Comparison of ENCODE assay signal across 8 cellular contexts in the genomic region with DNA sequence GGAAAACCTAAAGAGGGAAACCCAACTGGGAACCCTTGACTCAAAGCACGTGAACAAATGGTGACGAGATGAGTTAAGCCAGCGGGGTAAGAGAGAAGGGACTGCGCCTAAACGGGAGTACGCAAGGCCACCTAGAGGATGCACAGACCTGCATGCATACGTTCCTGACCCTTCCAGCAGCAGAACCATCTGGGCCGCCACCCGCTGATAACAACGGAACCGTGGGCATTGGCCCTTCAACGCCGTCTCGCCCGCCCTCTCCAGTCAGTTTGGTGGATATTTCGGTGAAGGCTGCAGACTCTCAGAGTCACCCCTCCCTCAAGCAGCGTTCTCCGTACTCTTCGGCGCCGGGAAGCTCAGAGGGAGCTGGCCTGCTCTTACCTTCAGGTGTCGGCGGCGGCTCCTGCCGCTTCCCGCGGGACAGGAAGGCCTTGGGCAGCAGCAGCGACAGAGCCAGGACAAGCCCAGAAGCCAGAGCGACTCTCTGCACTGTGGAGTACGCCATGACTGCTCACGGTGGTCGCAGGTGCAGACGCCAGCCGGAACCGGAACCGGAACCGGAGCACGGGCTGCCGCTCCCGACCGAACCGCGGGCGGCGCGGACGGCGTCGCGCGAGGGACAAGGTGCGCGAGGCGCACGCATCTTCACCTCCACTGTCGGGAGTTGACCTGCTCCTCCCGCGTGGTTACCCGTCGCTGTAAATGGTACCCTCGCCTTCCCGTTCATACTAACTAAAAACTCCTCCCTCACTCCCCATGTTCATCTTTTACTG. TPM values are rescaled to one million over a fixed set of nuclear protein-coding genes. Genes with fewer than 3 reads are reported as not detected.
DNase-seq lines count a peak whose midpoint lies in the region; ATAC-seq lines count a peak whose summit lies in the region.

A gene with protein sequence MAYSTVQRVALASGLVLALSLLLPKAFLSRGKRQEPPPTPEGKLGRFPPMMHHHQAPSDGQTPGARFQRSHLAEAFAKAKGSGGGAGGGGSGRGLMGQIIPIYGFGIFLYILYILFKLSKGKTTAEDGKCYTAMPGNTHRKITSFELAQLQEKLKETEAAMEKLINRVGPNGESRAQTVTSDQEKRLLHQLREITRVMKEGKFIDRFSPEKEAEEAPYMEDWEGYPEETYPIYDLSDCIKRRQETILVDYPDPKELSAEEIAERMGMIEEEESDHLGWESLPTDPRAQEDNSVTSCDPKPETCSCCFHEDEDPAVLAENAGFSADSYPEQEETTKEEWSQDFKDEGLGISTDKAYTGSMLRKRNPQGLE (minus strand): TSS at position 541 of the 773 bp plus-strand sequence. CDS start 36 bp downstream, at position 505.

- 2% methylated on average over 62 of the region's 62 CpGs for WGBS in aorta, 2 donors

- H3K36me3 ChIP-seq in aorta (ENCODE audit: control insufficient read depth in 1 of 2, insufficient read depth in 2 of 2, low read length in 1 of 2): no peaks in the 10 kb centered on the region

- peak; percentile 61 for ATAC-seq in GM21786 (IDR thresholded peaks at IDR 0.05; ENCODE audit: unreplicated experiment)
- ATAC-seq in left ventricle myocardium superior: peak; percentile 93
- peak; percentile 60 for ATAC-seq in aorta (ENCODE audit: low FRiP score)

- no peaks in the 10 kb centered on the region for H3K4me1 ChIP-seq in aorta (ENCODE audit: control insufficient read depth in 1 of 2, insufficient read depth in 2 of 2, low read length in 2 of 2)

- peak within 1 kb of the TSS; percentile 33 to 44 for H3K4me3 ChIP-seq in aorta (ENCODE audit: low read length in 2 of 2)

- no peaks in the 10 kb centered on the region for H3K27me3 ChIP-seq in aorta (ENCODE audit: control insufficient read depth in 1 of 2, insufficient read depth in 2 of 2, low read length in 1 of 2)

- H3K27ac ChIP-seq in aorta (ENCODE audit: low read depth in 1 of 2, low read length in 2 of 2): no peak within 1 kb of the TSS

- DNase-seq in COR-L47 (lab: John Stamatoyannopoulos, UW) (peak; percentile 26), NCI-H446 (lab: John Stamatoyannopoulos, UW) (peak; percentile 51 to 72), left ventricle myocardium superior (peak; percentile 72), retina (peak; percentile 81), aorta (peak; percentile 44 to 81), SHP77 (lab: John Stamatoyannopoulos, UW) (no peak)
- DNase-seq in activated effector memory CD4-positive, alpha-beta T cell treated with Interleukin-2 at 50 U/mL for 16 hours: peak; percentile 33

- intact Hi-C loops in left ventricle myocardium superior (cut with micrococcal nuclease): no loop called here
- intact Hi-C loops in aorta (cut with DNase I): no loop called here

- H3K9me3 ChIP-seq in aorta (ENCODE audit: control insufficient read depth, low read length): no peaks in the 10 kb centered on the region

RNA-seq across cellular contexts. Expression of the gene that starts here (rescaled TPM):
- total RNA-seq in left ventricle myocardium superior (14.1 TPM), aorta (10 to 100 TPM in 1 of 2 donors, 1 to 10 TPM in 1; 7.8 to 13.1 TPM)
- polyA plus RNA-seq in aorta: 1 to 10 TPM; 2.9 to 8.3 TPM

Comparison
In these comparisons a context has a peak if more than half of its experiments do, and no peak if none do; other contexts are left out.
1. DNase-seq: peak in COR-L47 (single experiment), NCI-H446 (2 of 2), activated effector memory CD4-positive, alpha-beta T cell treated with Interleukin-2 at 50 U/mL for 16 hours (single experiment), left ventricle myocardium superior (single experiment), retina (single experiment) and aorta (2 of 2); none in SHP77 (0 of 2).
2. Peak in every context shown above with its lines, with median percentiles within 50 percentile points of each other: ATAC-seq.